Comparison of ENCODE assay signal across 8 cellular contexts in genomic region chr6:27553123-27553904, GRCh38.
DNase-seq lines count a peak whose midpoint lies in the region; ATAC-seq and TF ChIP-seq lines count a peak whose summit lies in the region.

No MANE protein-coding gene starts in this region.

- H3K4me3 Mint-ChIP-seq in MCF 10A (ENCODE audit: unreplicated experiment), result peak overlapping the region; percentile 74

- H3K27me3 ChIP-seq in breast epithelium, result peaks cover 0 to 88% of the 10 kb centered on the region in 2 donors
- H3K27me3 ChIP-seq in Karpas-422 (ENCODE audit: low read length), result no peaks in the 10 kb centered on the region

- H3K27ac Mint-ChIP-seq in MCF 10A (ENCODE audit: low read depth, unreplicated experiment), result peak overlapping the region; percentile 40

- BruUV-seq in MCF 10A (replicated peaks; lab: Mats Ljungman, UMichigan), result TSS peak; percentile 90

- intact Hi-C loops in MCF 10A (cut with micrococcal nuclease) (no loop called here), breast epithelium (cut with DNase I; ENCODE audit: low total_unique reads) (no loop called here)

- DNase-seq in MCF 10A (ENCODE audit: unreplicated experiment), result peak; percentile 75
- no peak for DNase-seq in breast epithelium (ENCODE audit: low spot score in 2 of 2)
- DNase-seq in Karpas-422, result peak; percentile 80
- DNase-seq in activated CD8-positive, alpha-beta memory T cell treated with anti-CD3 and anti-CD28 coated beads, Interleukin-2, amount 50 U/mL, for 48 hours, result peak; percentile 85
- peak; percentile 52 for DNase-seq in kidney glomerular epithelial cell (lab: John Stamatoyannopoulos, UW)
- DNase-seq in NCI-H2196 treated with DMSO at 0.1 percent for 48 hours (lab: John Stamatoyannopoulos, UW; ENCODE audit: unreplicated experiment), result no peak
- DNase-seq in substantia nigra (lab: John Stamatoyannopoulos, UW), result no peak

- H3K36me3 Mint-ChIP-seq in MCF 10A (ENCODE audit: insufficient read depth, unreplicated experiment), result peaks cover 11% of the 10 kb centered on the region

- H2AFZ ChIP-seq in Karpas-422 (ENCODE audit: low read length), result peak overlapping the region; percentile 20; the same call in 1 of the 2 replicates

- POLR2A ChIA-PET in MCF 10A (lab: Yijun Ruan, JAX), result interaction anchor here (0.6 to 2.6 kb wide), 9 partner anchors 34 to 272 kb away, joined by 3 to 11 read pairs (median 5); a partner anchor contains a TSS

- peak overlapping the region; percentile 8; the same call in 1 of the 2 replicates for H3K9ac ChIP-seq in Karpas-422 (ENCODE audit: low read length)

- H4K20me1 ChIP-seq in Karpas-422 (ENCODE audit: insufficient read depth, low read depth, low read length), result no peaks in the 10 kb centered on the region

- no peaks in the 10 kb centered on the region for H3K4me1 ChIP-seq in breast epithelium
- H3K4me1 ChIP-seq in Karpas-422 (ENCODE audit: low read length), result peaks cover 6% of the 10 kb centered on the region

- no peaks in the 10 kb centered on the region for H3K79me2 ChIP-seq in Karpas-422 (ENCODE audit: low read length)

- H3K27me3 Mint-ChIP-seq in MCF 10A (ENCODE audit: insufficient read depth, unreplicated experiment), result no peaks in the 10 kb centered on the region

- TF ChIP-seq POLR2A in breast epithelium (IDR thresholded peaks at IDR 0.05), result no peak

- CTCF ChIA-PET in MCF 10A (lab: Yijun Ruan, JAX), result interaction anchor here (0.6 kb wide), 2 partner anchors 340 to 366 kb away, joined by 3 to 4 read pairs; no protein-coding TSS in a partner anchor

- TF ChIP-seq CTCF in MCF 10A (IDR thresholded peaks at IDR 0.05; ENCODE audit: unreplicated experiment) (no peak), breast epithelium (IDR thresholded peaks at IDR 0.05) (no peak)

- H3K4me3 ChIP-seq in breast epithelium (no peak overlapping the region), Karpas-422 (ENCODE audit: low read length) (peak overlapping the region; percentile 43; the same call in 1 of the 2 replicates)

- no peaks in the 10 kb centered on the region for H3K4me1 Mint-ChIP-seq in MCF 10A (ENCODE audit: insufficient read depth, unreplicated experiment)

- H3K27ac ChIP-seq in breast epithelium (no peak overlapping the region), Karpas-422 (ENCODE audit: low read length) (no peak overlapping the region), substantia nigra (ENCODE audit: low read depth, low read length, poor library complexity, severe bottlenecking) (no peak overlapping the region)

- no peaks in the 10 kb centered on the region for H3K9me3 ChIP-seq in breast epithelium
- H3K9me3 ChIP-seq in Karpas-422 (ENCODE audit: low read length), result no peaks in the 10 kb centered on the region

- no peak for ATAC-seq in GM18511 (IDR thresholded peaks at IDR 0.05; ENCODE audit: unreplicated experiment)

- H3K36me3 ChIP-seq in breast epithelium (no peaks in the 10 kb centered on the region), Karpas-422 (ENCODE audit: insufficient read depth, low read length) (no peaks in the 10 kb centered on the region)

- no peaks in the 10 kb centered on the region for H3K9me2 ChIP-seq in Karpas-422 (replicated peaks; ENCODE audit: insufficient read depth, low read length)

- peak overlapping the region; percentile 43 for H3K4me2 ChIP-seq in Karpas-422 (ENCODE audit: low read depth, low read length, poor library complexity, severe bottlenecking)

- no peaks in the 10 kb centered on the region for H3K9me3 Mint-ChIP-seq in MCF 10A (ENCODE audit: unreplicated experiment)

Comparison
In these comparisons a context has a peak if more than half of its experiments do, and no peak if none do; other contexts are left out.
1. DNase-seq: peak in MCF 10A (single experiment), Karpas-422 (single experiment), activated CD8-positive, alpha-beta memory T cell treated with anti-CD3 and anti-CD28 coated beads, Interleukin-2, amount 50 U/mL, for 48 hours (single experiment) and kidney glomerular epithelial cell (single experiment); none in breast epithelium (0 of 2), NCI-H2196 treated with DMSO at 0.1 percent for 48 hours (single experiment) and substantia nigra (0 of 49).